In the genomic region with DNA sequence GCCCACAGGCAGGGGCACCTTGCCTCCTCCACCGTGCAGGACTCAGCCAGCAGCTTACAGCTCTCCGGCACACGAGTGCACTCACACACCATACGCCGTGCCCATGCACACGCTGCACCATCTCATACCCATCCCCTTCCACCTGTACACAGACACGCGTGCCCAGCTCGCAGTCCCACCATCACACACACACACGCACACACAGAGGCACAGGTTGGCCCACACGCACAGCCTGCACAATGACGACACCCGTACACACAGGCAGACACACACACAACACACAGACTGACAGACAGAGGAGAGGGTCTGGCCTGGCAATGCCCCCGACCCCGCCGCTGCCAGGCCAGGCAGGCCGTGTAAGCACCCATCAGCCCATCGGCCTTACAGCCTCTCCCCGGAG, we compare ENCODE assay signal across 1 cellular context.
TF ChIP-seq lines count a peak whose summit lies in the region.

No MANE protein-coding gene starts in this region.

TF ChIP-seq in WTC11, 78 proteins besides CTCF, POLR2A, EP300 and RAD21:
- TF ChIP-seq ELF4 (CRISPR knock-in tag; IDR thresholded peaks at IDR 0.05; ENCODE audit: low read depth), result no peak
- TF ChIP-seq GABPB1 (CRISPR knock-in tag; IDR thresholded peaks at IDR 0.05), result no peak
